1 cellular context compared by ENCODE assay signal in the genomic region with DNA sequence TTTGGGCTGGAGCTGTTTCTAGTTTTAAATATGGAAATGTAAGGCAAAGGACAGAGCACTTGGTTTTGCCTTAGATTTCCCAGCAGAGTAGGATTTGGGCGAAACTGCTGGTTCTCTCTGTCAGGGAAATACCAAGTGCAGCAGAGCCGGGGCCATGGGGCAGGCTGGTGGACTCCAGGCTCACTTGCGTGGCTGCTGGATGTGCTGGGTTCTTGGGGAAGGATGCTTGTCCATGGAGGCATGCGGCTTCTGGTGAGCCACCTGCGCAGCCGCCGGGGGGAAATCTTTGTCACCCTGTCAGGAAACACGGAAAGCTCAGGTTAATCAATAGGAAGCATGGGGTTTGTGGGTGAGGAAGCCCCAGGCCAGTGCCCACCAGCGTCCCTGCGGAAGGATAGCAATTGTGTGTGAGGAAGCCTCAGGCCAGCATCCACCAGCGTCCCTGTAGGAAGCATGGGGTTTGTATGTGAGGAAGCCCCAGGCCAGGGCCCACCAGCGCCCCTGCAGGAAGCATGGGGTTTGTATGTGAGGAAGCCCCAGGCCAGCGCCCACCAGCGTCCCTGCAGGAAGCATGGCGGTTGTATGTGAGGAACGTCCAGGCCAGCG.
TF ChIP-seq lines count a peak whose summit lies in the region.

No MANE protein-coding gene starts in this region.

TF ChIP-seq in H1, 55 proteins besides CTCF, POLR2A, EP300 and RAD21:
- TF ChIP-seq RXRA (IDR thresholded peaks at IDR 0.05; ENCODE audit: insufficient read depth, low read depth, low read length): no peak
- TF ChIP-seq SIRT6 (IDR thresholded peaks at IDR 0.05; ENCODE audit: low read length): no peak
- TF ChIP-seq TAF1 (IDR thresholded peaks at IDR 0.05; ENCODE audit: low read depth, low read length): no peak
- TF ChIP-seq BRCA1 (IDR thresholded peaks at IDR 0.05; ENCODE audit: low read depth, low read length): no peak
- TF ChIP-seq CHD1 (IDR thresholded peaks at IDR 0.05; ENCODE audit: low read depth, low read length): no peak
- TF ChIP-seq, protein P1, sequence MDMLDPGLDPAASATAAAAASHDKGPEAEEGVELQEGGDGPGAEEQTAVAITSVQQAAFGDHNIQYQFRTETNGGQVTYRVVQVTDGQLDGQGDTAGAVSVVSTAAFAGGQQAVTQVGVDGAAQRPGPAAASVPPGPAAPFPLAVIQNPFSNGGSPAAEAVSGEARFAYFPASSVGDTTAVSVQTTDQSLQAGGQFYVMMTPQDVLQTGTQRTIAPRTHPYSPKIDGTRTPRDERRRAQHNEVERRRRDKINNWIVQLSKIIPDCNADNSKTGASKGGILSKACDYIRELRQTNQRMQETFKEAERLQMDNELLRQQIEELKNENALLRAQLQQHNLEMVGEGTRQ (IDR thresholded peaks at IDR 0.05; ENCODE audit: low read length): no peak
- TF ChIP-seq, protein P2, sequence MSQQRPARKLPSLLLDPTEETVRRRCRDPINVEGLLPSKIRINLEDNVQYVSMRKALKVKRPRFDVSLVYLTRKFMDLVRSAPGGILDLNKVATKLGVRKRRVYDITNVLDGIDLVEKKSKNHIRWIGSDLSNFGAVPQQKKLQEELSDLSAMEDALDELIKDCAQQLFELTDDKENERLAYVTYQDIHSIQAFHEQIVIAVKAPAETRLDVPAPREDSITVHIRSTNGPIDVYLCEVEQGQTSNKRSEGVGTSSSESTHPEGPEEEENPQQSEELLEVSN (IDR thresholded peaks at IDR 0.05): no peak
- TF ChIP-seq SIN3A (conservative IDR thresholded peaks at IDR 0.05 in 1 of 2, IDR thresholded peaks at IDR 0.05 in 1 of 2; ENCODE audit: low read depth in 1 of 2, low read length in 2 of 2): no peak
- no peak for TF ChIP-seq ASH2L (IDR thresholded peaks at IDR 0.05; ENCODE audit: low read length)
- TF ChIP-seq SP4 (IDR thresholded peaks at IDR 0.05; ENCODE audit: low read length): no peak
- TF ChIP-seq SIX5 (IDR thresholded peaks at IDR 0.05; ENCODE audit: low read depth, low read length): no peak
- no peak for TF ChIP-seq TCF12 (IDR thresholded peaks at IDR 0.05; ENCODE audit: low read depth, low read length)
- TF ChIP-seq, protein P3, sequence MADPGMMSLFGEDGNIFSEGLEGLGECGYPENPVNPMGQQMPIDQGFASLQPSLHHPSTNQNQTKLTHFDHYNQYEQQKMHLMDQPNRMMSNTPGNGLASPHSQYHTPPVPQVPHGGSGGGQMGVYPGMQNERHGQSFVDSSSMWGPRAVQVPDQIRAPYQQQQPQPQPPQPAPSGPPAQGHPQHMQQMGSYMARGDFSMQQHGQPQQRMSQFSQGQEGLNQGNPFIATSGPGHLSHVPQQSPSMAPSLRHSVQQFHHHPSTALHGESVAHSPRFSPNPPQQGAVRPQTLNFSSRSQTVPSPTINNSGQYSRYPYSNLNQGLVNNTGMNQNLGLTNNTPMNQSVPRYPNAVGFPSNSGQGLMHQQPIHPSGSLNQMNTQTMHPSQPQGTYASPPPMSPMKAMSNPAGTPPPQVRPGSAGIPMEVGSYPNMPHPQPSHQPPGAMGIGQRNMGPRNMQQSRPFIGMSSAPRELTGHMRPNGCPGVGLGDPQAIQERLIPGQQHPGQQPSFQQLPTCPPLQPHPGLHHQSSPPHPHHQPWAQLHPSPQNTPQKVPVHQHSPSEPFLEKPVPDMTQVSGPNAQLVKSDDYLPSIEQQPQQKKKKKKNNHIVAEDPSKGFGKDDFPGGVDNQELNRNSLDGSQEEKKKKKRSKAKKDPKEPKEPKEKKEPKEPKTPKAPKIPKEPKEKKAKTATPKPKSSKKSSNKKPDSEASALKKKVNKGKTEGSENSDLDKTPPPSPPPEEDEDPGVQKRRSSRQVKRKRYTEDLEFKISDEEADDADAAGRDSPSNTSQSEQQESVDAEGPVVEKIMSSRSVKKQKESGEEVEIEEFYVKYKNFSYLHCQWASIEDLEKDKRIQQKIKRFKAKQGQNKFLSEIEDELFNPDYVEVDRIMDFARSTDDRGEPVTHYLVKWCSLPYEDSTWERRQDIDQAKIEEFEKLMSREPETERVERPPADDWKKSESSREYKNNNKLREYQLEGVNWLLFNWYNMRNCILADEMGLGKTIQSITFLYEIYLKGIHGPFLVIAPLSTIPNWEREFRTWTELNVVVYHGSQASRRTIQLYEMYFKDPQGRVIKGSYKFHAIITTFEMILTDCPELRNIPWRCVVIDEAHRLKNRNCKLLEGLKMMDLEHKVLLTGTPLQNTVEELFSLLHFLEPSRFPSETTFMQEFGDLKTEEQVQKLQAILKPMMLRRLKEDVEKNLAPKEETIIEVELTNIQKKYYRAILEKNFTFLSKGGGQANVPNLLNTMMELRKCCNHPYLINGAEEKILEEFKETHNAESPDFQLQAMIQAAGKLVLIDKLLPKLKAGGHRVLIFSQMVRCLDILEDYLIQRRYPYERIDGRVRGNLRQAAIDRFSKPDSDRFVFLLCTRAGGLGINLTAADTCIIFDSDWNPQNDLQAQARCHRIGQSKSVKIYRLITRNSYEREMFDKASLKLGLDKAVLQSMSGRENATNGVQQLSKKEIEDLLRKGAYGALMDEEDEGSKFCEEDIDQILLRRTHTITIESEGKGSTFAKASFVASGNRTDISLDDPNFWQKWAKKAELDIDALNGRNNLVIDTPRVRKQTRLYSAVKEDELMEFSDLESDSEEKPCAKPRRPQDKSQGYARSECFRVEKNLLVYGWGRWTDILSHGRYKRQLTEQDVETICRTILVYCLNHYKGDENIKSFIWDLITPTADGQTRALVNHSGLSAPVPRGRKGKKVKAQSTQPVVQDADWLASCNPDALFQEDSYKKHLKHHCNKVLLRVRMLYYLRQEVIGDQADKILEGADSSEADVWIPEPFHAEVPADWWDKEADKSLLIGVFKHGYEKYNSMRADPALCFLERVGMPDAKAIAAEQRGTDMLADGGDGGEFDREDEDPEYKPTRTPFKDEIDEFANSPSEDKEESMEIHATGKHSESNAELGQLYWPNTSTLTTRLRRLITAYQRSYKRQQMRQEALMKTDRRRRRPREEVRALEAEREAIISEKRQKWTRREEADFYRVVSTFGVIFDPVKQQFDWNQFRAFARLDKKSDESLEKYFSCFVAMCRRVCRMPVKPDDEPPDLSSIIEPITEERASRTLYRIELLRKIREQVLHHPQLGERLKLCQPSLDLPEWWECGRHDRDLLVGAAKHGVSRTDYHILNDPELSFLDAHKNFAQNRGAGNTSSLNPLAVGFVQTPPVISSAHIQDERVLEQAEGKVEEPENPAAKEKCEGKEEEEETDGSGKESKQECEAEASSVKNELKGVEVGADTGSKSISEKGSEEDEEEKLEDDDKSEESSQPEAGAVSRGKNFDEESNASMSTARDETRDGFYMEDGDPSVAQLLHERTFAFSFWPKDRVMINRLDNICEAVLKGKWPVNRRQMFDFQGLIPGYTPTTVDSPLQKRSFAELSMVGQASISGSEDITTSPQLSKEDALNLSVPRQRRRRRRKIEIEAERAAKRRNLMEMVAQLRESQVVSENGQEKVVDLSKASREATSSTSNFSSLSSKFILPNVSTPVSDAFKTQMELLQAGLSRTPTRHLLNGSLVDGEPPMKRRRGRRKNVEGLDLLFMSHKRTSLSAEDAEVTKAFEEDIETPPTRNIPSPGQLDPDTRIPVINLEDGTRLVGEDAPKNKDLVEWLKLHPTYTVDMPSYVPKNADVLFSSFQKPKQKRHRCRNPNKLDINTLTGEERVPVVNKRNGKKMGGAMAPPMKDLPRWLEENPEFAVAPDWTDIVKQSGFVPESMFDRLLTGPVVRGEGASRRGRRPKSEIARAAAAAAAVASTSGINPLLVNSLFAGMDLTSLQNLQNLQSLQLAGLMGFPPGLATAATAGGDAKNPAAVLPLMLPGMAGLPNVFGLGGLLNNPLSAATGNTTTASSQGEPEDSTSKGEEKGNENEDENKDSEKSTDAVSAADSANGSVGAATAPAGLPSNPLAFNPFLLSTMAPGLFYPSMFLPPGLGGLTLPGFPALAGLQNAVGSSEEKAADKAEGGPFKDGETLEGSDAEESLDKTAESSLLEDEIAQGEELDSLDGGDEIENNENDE (IDR thresholded peaks at IDR 0.05; ENCODE audit: insufficient replicate concordance, low read length): no peak
- TF ChIP-seq NANOG (IDR thresholded peaks at IDR 0.05; ENCODE audit: insufficient read depth, low read depth, low read length, poor library complexity, severe bottlenecking): no peak
- no peak for TF ChIP-seq SP1 (IDR thresholded peaks at IDR 0.05; ENCODE audit: low read depth, low read length)
